Comparison of ENCODE assay signal across 8 cellular contexts in genomic region chr19:38337360-38337653, GRCh38. TPM values are rescaled to one million over a fixed set of nuclear protein-coding genes. Genes with fewer than 3 reads are reported as not detected.
DNase-seq lines count a peak whose midpoint lies in the region; ATAC-seq lines count a peak whose summit lies in the region.

No MANE protein-coding gene starts in this region.

- no CpG with 5 or more reads among the region's 10 CpGs for WGBS in iPS DF 6.9 (ENCODE audit: insufficient coverage, insufficient read length)

- peak overlapping the region; percentile 99 for H3K27ac Mint-ChIP-seq in T-helper 1 cell treated with Interleukin-12 subunit alpha and Interleukin-12 subunit beta and Interleukin-4 antibody, amounts not matched to agents 30 μg/mL and 1 μg/mL, for 36 hours
- H3K27ac Mint-ChIP-seq in activated CD4-positive, alpha-beta memory T cell treated with anti-CD3 and anti-CD28 coated beads for 36 hours: peak overlapping the region; percentile 96
- peak overlapping the region; percentile 93 for H3K27ac Mint-ChIP-seq in stimulated activated naive B cell treated with anti-CD40 and anti-IgM and Interleukin-4, amounts not matched to agents 10 μg/mL and 1 μg/mL and 100 μg/mL, for 72 hours

- DNase-seq in T-helper 1 cell: no peak
- no peak for DNase-seq in activated CD4-positive, alpha-beta memory T cell treated with anti-CD3 and anti-CD28 coated beads for 36 hours
- DNase-seq in iPS DF 6.9 (ENCODE audit: low read depth, low spot score): no peak
- DNase-seq in stimulated activated naive B cell treated with anti-CD40 and anti-IgM and Interleukin-4, amounts not matched to agents 10 μg/mL and 1 μg/mL and 100 μg/mL, for 72 hours: no peak
- no peak for DNase-seq in medulla oblongata (ENCODE audit: extremely low spot score)
- no peak for DNase-seq in COR-L47 (lab: John Stamatoyannopoulos, UW)
- no peak for DNase-seq in NCI-H2107 treated with DMSO at 0.1 percent for 48 hours (lab: John Stamatoyannopoulos, UW; ENCODE audit: unreplicated experiment)

- intact Hi-C loops in activated CD4-positive, alpha-beta memory T cell treated with anti-CD3 and anti-CD28 coated beads for 36 hours (cut with micrococcal nuclease): loop anchor here (2.0 kb wide), 2 partner anchors 65 to 105 kb away; partner anchors contain the start of gene FAM98C

- H3K27me3 Mint-ChIP-seq in T-helper 1 cell treated with Interleukin-12 subunit alpha and Interleukin-12 subunit beta and Interleukin-4 antibody, amounts not matched to agents 30 μg/mL and 1 μg/mL, for 36 hours (ENCODE audit: low read depth): no peaks in the 10 kb centered on the region
- H3K27me3 Mint-ChIP-seq in activated CD4-positive, alpha-beta memory T cell treated with anti-CD3 and anti-CD28 coated beads for 36 hours: no peaks in the 10 kb centered on the region
- H3K27me3 Mint-ChIP-seq in stimulated activated naive B cell treated with anti-CD40 and anti-IgM and Interleukin-4, amounts not matched to agents 10 μg/mL and 1 μg/mL and 100 μg/mL, for 72 hours: no peaks in the 10 kb centered on the region

- no peaks in the 10 kb centered on the region for H3K27me3 ChIP-seq in iPS DF 6.9 (ENCODE audit: control insufficient read depth, insufficient read depth, low read length)

- peak overlapping the region; percentile 47; the same call in 1 of the 2 replicates for H3K4me3 ChIP-seq in iPS DF 6.9 (ENCODE audit: low read length)

- H3K27ac ChIP-seq in iPS DF 6.9 (ENCODE audit: low read length): no peak overlapping the region

- peaks cover 14% of the 10 kb centered on the region for H3K4me1 Mint-ChIP-seq in T-helper 1 cell treated with Interleukin-12 subunit alpha and Interleukin-12 subunit beta and Interleukin-4 antibody, amounts not matched to agents 30 μg/mL and 1 μg/mL, for 36 hours (ENCODE audit: low read depth)
- H3K4me1 Mint-ChIP-seq in activated CD4-positive, alpha-beta memory T cell treated with anti-CD3 and anti-CD28 coated beads for 36 hours (ENCODE audit: low read depth): peaks cover 6% of the 10 kb centered on the region
- peaks cover 15% of the 10 kb centered on the region in 2 donors for H3K4me1 Mint-ChIP-seq in stimulated activated naive B cell treated with anti-CD40 and anti-IgM and Interleukin-4, amounts not matched to agents 10 μg/mL and 1 μg/mL and 100 μg/mL, for 72 hours

- no peaks in the 10 kb centered on the region for H3K9me3 Mint-ChIP-seq in T-helper 1 cell treated with Interleukin-12 subunit alpha and Interleukin-12 subunit beta and Interleukin-4 antibody, amounts not matched to agents 30 μg/mL and 1 μg/mL, for 36 hours
- H3K9me3 Mint-ChIP-seq in activated CD4-positive, alpha-beta memory T cell treated with anti-CD3 and anti-CD28 coated beads for 36 hours: no peaks in the 10 kb centered on the region
- H3K9me3 Mint-ChIP-seq in stimulated activated naive B cell treated with anti-CD40 and anti-IgM and Interleukin-4, amounts not matched to agents 10 μg/mL and 1 μg/mL and 100 μg/mL, for 72 hours: no peaks in the 10 kb centered on the region

- H3K4me1 ChIP-seq in iPS DF 6.9 (ENCODE audit: control insufficient read depth, insufficient read depth, low read length): no peaks in the 10 kb centered on the region

- peak overlapping the region; percentile 95 for H3K4me3 Mint-ChIP-seq in T-helper 1 cell treated with Interleukin-12 subunit alpha and Interleukin-12 subunit beta and Interleukin-4 antibody, amounts not matched to agents 30 μg/mL and 1 μg/mL, for 36 hours
- H3K4me3 Mint-ChIP-seq in activated CD4-positive, alpha-beta memory T cell treated with anti-CD3 and anti-CD28 coated beads for 36 hours: peak overlapping the region; percentile 91
- peak overlapping the region; percentile 89 to 94 for H3K4me3 Mint-ChIP-seq in stimulated activated naive B cell treated with anti-CD40 and anti-IgM and Interleukin-4, amounts not matched to agents 10 μg/mL and 1 μg/mL and 100 μg/mL, for 72 hours

- no peaks in the 10 kb centered on the region for H3K36me3 Mint-ChIP-seq in T-helper 1 cell treated with Interleukin-12 subunit alpha and Interleukin-12 subunit beta and Interleukin-4 antibody, amounts not matched to agents 30 μg/mL and 1 μg/mL, for 36 hours (ENCODE audit: low read depth)
- no peaks in the 10 kb centered on the region for H3K36me3 Mint-ChIP-seq in activated CD4-positive, alpha-beta memory T cell treated with anti-CD3 and anti-CD28 coated beads for 36 hours
- peaks cover 3 to 13% of the 10 kb centered on the region in 2 donors for H3K36me3 Mint-ChIP-seq in stimulated activated naive B cell treated with anti-CD40 and anti-IgM and Interleukin-4, amounts not matched to agents 10 μg/mL and 1 μg/mL and 100 μg/mL, for 72 hours

- POLR2A ChIA-PET in activated CD4-positive, alpha-beta memory T cell treated with anti-CD3 and anti-CD28 coated beads for 36 hours (lab: Charles Lee): interaction anchor here (1.0 kb wide), 1 partner anchor 37 kb away, joined by 3 read pairs; the partner anchor contains the start of gene PSMD8

- H3K36me3 ChIP-seq in iPS DF 6.9 (ENCODE audit: control insufficient read depth, insufficient read depth, low read length): no peaks in the 10 kb centered on the region

- no peak for ATAC-seq in stimulated activated naive B cell treated with anti-CD40 and anti-IgM and Interleukin-4, amounts not matched to agents 10 μg/mL and 1 μg/mL and 100 μg/mL, for 72 hours (replicated peaks)

- CTCF ChIA-PET in activated CD4-positive, alpha-beta memory T cell treated with anti-CD3 and anti-CD28 coated beads for 36 hours (lab: Charles Lee): interaction anchor here (0.7 to 2.0 kb wide), 3 partner anchors 37 to 103 kb away, joined by 3 to 7 read pairs (median 5); partner anchors contain the start of gene PSMD8

- H3K9me3 ChIP-seq in iPS DF 6.9 (ENCODE audit: control insufficient read depth, insufficient read depth, low read length): no peaks in the 10 kb centered on the region

RNA-seq across cellular contexts. Expression of gene CATSPERG, which starts 1.7 kb away (rescaled TPM):
- total RNA-seq in activated CD4-positive, alpha-beta memory T cell treated with anti-CD3 and anti-CD28 coated beads for 36 hours: 1 to 10 TPM; 3.3 to 3.4 TPM

RNA-seq across cellular contexts. Expression of gene KCNK6, which starts 17.7 kb away (rescaled TPM):
- 1 to 10 TPM; 9.2 to 9.9 TPM for total RNA-seq in activated CD4-positive, alpha-beta memory T cell treated with anti-CD3 and anti-CD28 coated beads for 36 hours

RNA-seq across cellular contexts. Expression of gene YIF1B, which starts 21.6 kb away (rescaled TPM):
- 10 to 100 TPM; 79.7 to 82.3 TPM for total RNA-seq in activated CD4-positive, alpha-beta memory T cell treated with anti-CD3 and anti-CD28 coated beads for 36 hours

RNA-seq across cellular contexts. Expression of gene C19orf33, which starts 33.3 kb away (rescaled TPM):
- not detected for total RNA-seq in activated CD4-positive, alpha-beta memory T cell treated with anti-CD3 and anti-CD28 coated beads for 36 hours

RNA-seq across cellular contexts. Expression of gene PSMD8, which starts 37.1 kb away (rescaled TPM):
- 100 to 1,000 TPM; 214 to 224 TPM for total RNA-seq in activated CD4-positive, alpha-beta memory T cell treated with anti-CD3 and anti-CD28 coated beads for 36 hours
